In genomic region chr22:44411226-44412135, GRCh38 we compare ENCODE assay signal across 23 cellular contexts.
DNase-seq lines count a peak whose midpoint lies in the region; TF ChIP-seq lines count a peak whose summit lies in the region.
"Had no signal": no experiment of that assay in that cellular context is flagged by ENCODE, and none has a peak within 500 bp of the region (broad histone marks: within the 10 kb centered on the region; RNA-seq: fewer than 3 reads in every experiment).

No MANE protein-coding gene starts in this region.

- no peaks in the 10 kb centered on the region for H3K9me3 Mint-ChIP-seq in neural progenitor cell
- peaks cover 11% of the 10 kb centered on the region for H3K9me3 Mint-ChIP-seq in MCF 10A (ENCODE audit: unreplicated experiment)
- H3K9me3 Mint-ChIP-seq: activated naive CD4-positive, alpha-beta T cell treated with anti-CD3 and anti-CD28 coated beads for 36 hours; natural killer cell treated with Interleukin-12 subunit alpha and Interleukin-12 subunit beta and Interleukin-15 and Interleukin-18, amount 100 ng/mL, for 72 hours had no signal

- intact Hi-C loops in cardiac septum (cut with DNase I) (no loop called here), left ventricle myocardium inferior (cut with micrococcal nuclease) (no loop called here), MCF 10A (cut with micrococcal nuclease) (no loop called here), stomach (cut with DNase I; ENCODE audit: low total_unique reads) (no loop called here)

- H3K79me2 ChIP-seq in neural progenitor cell (ENCODE audit: low read depth), result no peaks in the 10 kb centered on the region

- no peaks in the 10 kb centered on the region for H3K36me3 ChIP-seq in left ventricle myocardium inferior
- no peaks in the 10 kb centered on the region for H3K36me3 ChIP-seq in neural progenitor cell
- no peaks in the 10 kb centered on the region for H3K36me3 ChIP-seq in stomach
- H3K36me3 ChIP-seq: brain microvascular endothelial cell, esophagus squamous epithelium, thyroid gland had no signal

- H3K4me3 ChIP-seq in left ventricle myocardium inferior, result no peak overlapping the region
- H3K4me3 ChIP-seq in neural progenitor cell, result no peak overlapping the region
- no peak overlapping the region for H3K4me3 ChIP-seq in stomach
- H3K4me3 ChIP-seq: coronary artery, esophagus squamous epithelium, thyroid gland had no signal

- H3F3A ChIP-seq in neural progenitor cell (ENCODE audit: low read depth), result no peaks in the 10 kb centered on the region

- H3K36me3 Mint-ChIP-seq in neural progenitor cell (no peaks in the 10 kb centered on the region), MCF 10A (ENCODE audit: insufficient read depth, unreplicated experiment) (no peaks in the 10 kb centered on the region)
- H3K36me3 Mint-ChIP-seq: natural killer cell treated with Interleukin-12 subunit alpha and Interleukin-12 subunit beta and Interleukin-15 and Interleukin-18, amount 100 ng/mL, for 72 hours had no signal

- H3K27me3 ChIP-seq in left ventricle myocardium inferior (ENCODE audit: low read depth), result no peaks in the 10 kb centered on the region
- H3K27me3 ChIP-seq in neural progenitor cell, result no peaks in the 10 kb centered on the region
- peaks cover 0 to 26% (median 0%) of the 10 kb centered on the region in 3 donors for H3K27me3 ChIP-seq in stomach
- H3K27me3 ChIP-seq: thyroid gland had no signal

- CTCF ChIA-PET in MCF 10A (lab: Yijun Ruan, JAX), result no interaction called here

- no peaks in the 10 kb centered on the region for H4K20me1 ChIP-seq in neural progenitor cell (ENCODE audit: low read depth)

- no peak for TF ChIP-seq POLR2A in stomach (IDR thresholded peaks at IDR 0.05)

- POLR2A ChIA-PET in MCF 10A (lab: Yijun Ruan, JAX), result no interaction called here

- H3K9me3 ChIP-seq in left ventricle myocardium inferior (replicated peaks) (peaks cover 5% of the 10 kb centered on the region), neural progenitor cell (ENCODE audit: low read depth) (no peaks in the 10 kb centered on the region), stomach (no peaks in the 10 kb centered on the region)
- H3K9me3 ChIP-seq: esophagus squamous epithelium, thyroid gland had no signal

- DNase-seq in cardiac septum (ENCODE audit: low spot score) (peak; percentile 70), left ventricle myocardium inferior (no peak), islet precursor cell (peak; percentile 51), neural progenitor cell (ENCODE audit: low spot score) (no peak), MCF 10A (ENCODE audit: unreplicated experiment) (no peak), C1 segment of cervical spinal cord (lab: John Stamatoyannopoulos, UW) (no peak), stomach (no peak), hippocampal formation (lab: John Stamatoyannopoulos, UW) (no peak)
- DNase-seq: activated CD4-positive, alpha-beta T cell treated with anti-CD3 and anti-CD28 coated beads for 4 hours; activated naive CD4-positive, alpha-beta T cell treated with anti-CD3 and anti-CD28 coated beads for 36 hours; activated T-cell treated with anti-CD3 and anti-CD28 coated beads, Interleukin-2, amount 50 U/mL, for 48 hours; brain microvascular endothelial cell; esophagus squamous epithelium; NCI-H2029 treated with DMSO at 0.1 percent for 48 hours; NCI-H526; SHP77 treated with DMSO at 0.1 percent for 48 hours; thyroid gland had no signal

- no peak overlapping the region for H3K4me2 ChIP-seq in neural progenitor cell
- H3K4me2 ChIP-seq: KMS-11 had no signal

- H3K4me1 ChIP-seq in left ventricle myocardium inferior (peaks cover 33% of the 10 kb centered on the region), neural progenitor cell (peaks cover 11% of the 10 kb centered on the region), stomach (peaks cover 13 to 42% (median 30%) of the 10 kb centered on the region in 4 donors)
- H3K4me1 ChIP-seq: thyroid gland had no signal

- 37 to 55% (median 52%) methylated on average over 32 to 37 of the region's 37 CpGs for WGBS in stomach, 5 donors

- H3K27me3 Mint-ChIP-seq in neural progenitor cell (ENCODE audit: insufficient read depth, low read depth), result peaks cover 13% of the 10 kb centered on the region
- peaks cover 37% of the 10 kb centered on the region for H3K27me3 Mint-ChIP-seq in MCF 10A (ENCODE audit: insufficient read depth, unreplicated experiment)
- H3K27me3 Mint-ChIP-seq: stimulated activated naive CD8-positive, alpha-beta T cell treated with anti-CD3 and anti-CD28 coated beads, Interleukin-15, Interleukin-2, amounts not matched to agents 100 ng/mL and 50 ng/mL, for 24 hours had no signal

- no TSS peak for BruUV-seq in MCF 10A (replicated peaks; lab: Mats Ljungman, UMichigan)

- TF ChIP-seq EP300 in stomach (IDR thresholded peaks at IDR 0.05), result no peak

- H3K4me1 Mint-ChIP-seq in neural progenitor cell (peaks cover 35% of the 10 kb centered on the region), MCF 10A (ENCODE audit: insufficient read depth, unreplicated experiment) (no peaks in the 10 kb centered on the region)
- H3K4me1 Mint-ChIP-seq: B cell had no signal

- H3K9ac ChIP-seq in neural progenitor cell, result no peak overlapping the region
- H3K9ac ChIP-seq: KMS-11 had no signal

- H3K4me3 Mint-ChIP-seq in neural progenitor cell (no peak overlapping the region), MCF 10A (ENCODE audit: unreplicated experiment) (no peak overlapping the region)
- H3K4me3 Mint-ChIP-seq: activated naive CD4-positive, alpha-beta T cell treated with anti-CD3 and anti-CD28 coated beads for 36 hours; B cell; natural killer cell treated with Interleukin-12 subunit alpha and Interleukin-12 subunit beta and Interleukin-15 and Interleukin-18, amount 100 ng/mL, for 72 hours; stimulated activated naive CD8-positive, alpha-beta T cell treated with anti-CD3 and anti-CD28 coated beads, Interleukin-15, Interleukin-2, amounts not matched to agents 100 ng/mL and 50 ng/mL, for 24 hours had no signal

- H3K27ac Mint-ChIP-seq in neural progenitor cell (peak overlapping the region; percentile 90), MCF 10A (ENCODE audit: low read depth, unreplicated experiment) (no peak overlapping the region)
- H3K27ac Mint-ChIP-seq: activated naive CD4-positive, alpha-beta T cell treated with anti-CD3 and anti-CD28 coated beads for 36 hours; B cell; natural killer cell treated with Interleukin-12 subunit alpha and Interleukin-12 subunit beta and Interleukin-15 and Interleukin-18, amount 100 ng/mL, for 72 hours; stimulated activated naive CD8-positive, alpha-beta T cell treated with anti-CD3 and anti-CD28 coated beads, Interleukin-15, Interleukin-2, amounts not matched to agents 100 ng/mL and 50 ng/mL, for 24 hours had no signal

- no peak for TF ChIP-seq CTCF in left ventricle myocardium inferior (IDR thresholded peaks at IDR 0.05; ENCODE audit: borderline replicate concordance)
- TF ChIP-seq CTCF in neural progenitor cell (IDR thresholded peaks at IDR 0.05), result no peak
- TF ChIP-seq CTCF in MCF 10A (IDR thresholded peaks at IDR 0.05; ENCODE audit: unreplicated experiment), result no peak
- TF ChIP-seq CTCF in stomach (IDR thresholded peaks at IDR 0.05), result no peak

- H3K27ac ChIP-seq in left ventricle myocardium inferior (replicated peaks) (no peak overlapping the region), neural progenitor cell (no peak overlapping the region), stomach (no peak overlapping the region)
- H3K27ac ChIP-seq: brain microvascular endothelial cell, coronary artery, esophagus squamous epithelium, KMS-11, thyroid gland, VCaP had no signal

- peak overlapping the region; percentile 61 for H2AFZ ChIP-seq in neural progenitor cell (replicated peaks)

Comparison
In these comparisons a context has a peak if more than half of its experiments do, and no peak if none do; other contexts are left out.
1. DNase-seq: peak in cardiac septum (single experiment) and islet precursor cell (single experiment); none in left ventricle myocardium inferior (single experiment), neural progenitor cell (single experiment), MCF 10A (single experiment), C1 segment of cervical spinal cord (0 of 14), stomach (single experiment) and hippocampal formation (0 of 2).